Comparison of ENCODE assay signal across 16 cellular contexts in the genomic region with DNA sequence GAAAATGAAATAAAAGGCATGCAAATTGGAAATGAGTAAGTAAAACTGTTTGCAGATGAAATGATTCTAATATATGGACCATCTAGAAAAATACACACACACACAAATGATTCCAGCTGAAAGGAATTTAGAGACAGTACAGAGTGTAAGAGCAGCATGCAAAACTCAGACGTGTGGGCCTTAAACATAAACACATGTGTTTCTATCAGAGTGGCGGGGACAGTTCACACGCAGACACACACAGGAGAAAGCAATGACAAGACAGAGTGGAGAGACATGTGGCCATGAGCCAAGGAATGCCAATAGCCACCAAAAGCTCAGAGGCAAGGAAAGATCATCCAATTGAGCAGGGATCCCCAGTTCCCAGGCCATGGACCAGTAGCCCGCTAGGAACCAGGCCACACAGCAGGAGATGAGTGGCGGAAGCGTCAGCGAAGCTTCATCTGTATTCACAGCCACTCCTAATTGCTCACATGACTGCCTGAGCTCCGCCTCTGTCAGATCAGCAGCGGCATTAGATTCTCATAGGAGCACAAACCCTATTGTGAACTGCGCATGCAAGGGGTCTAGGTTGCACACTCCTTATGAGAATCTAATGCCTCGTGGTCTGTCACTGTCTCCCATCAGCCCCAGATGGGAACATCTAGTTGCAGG.
"Had no signal": no experiment of that assay in that cellular context is flagged by ENCODE, and none has a peak within 500 bp of the region (broad histone marks: within the 10 kb centered on the region; RNA-seq: fewer than 3 reads in every experiment).

No MANE protein-coding gene starts in this region.

- H3K4me3 ChIP-seq: colonic mucosa, lung, mucosa of descending colon, right lobe of liver had no signal

- DNase-seq: activated CD4-positive, alpha-beta memory T cell treated with anti-CD3 and anti-CD28 coated beads for 36 hours; activated gamma-delta T cell treated with Interleukin-2 at 50 U/mL for 16 hours; activated naive CD8-positive, alpha-beta T cell treated with anti-CD3 and anti-CD28 coated beads, Interleukin-2, amount 10 ng/mL, durations not matched to agents 7 days and 5 days; activated T-cell treated with anti-CD3 and anti-CD28 coated beads, Interleukin-2, amount 50 U/mL, for 48 hours; aorta; colonic mucosa; effector CD4-positive, alpha-beta T cell; immature natural killer cell; mucosa of descending colon; naive thymus-derived CD8-positive, alpha-beta T cell; right lobe of liver; stimulated activated CD4-positive, alpha-beta T cell treated with anti-CD3 and anti-CD28 coated beads, Interleukin-12 subunit alpha, Interleukin-12 subunit beta, amount 100 ng/mL, for 4 hours; stimulated activated naive CD4-positive, alpha-beta T cell treated with Interleukin-2 at 50 U/mL for 16 hours; T-helper 9 cell had no signal

- H3K4me1 ChIP-seq: colonic mucosa, right lobe of liver had no signal

- H3K27me3 ChIP-seq: colonic mucosa, neutrophil, right lobe of liver had no signal

- H3K27ac ChIP-seq: colonic mucosa, neutrophil, right lobe of liver had no signal

- H3K9me3 ChIP-seq: colonic mucosa, mucosa of descending colon, neutrophil, right lobe of liver had no signal

- H3K36me3 ChIP-seq: colonic mucosa, neutrophil, right lobe of liver had no signal
